In the genomic region with DNA sequence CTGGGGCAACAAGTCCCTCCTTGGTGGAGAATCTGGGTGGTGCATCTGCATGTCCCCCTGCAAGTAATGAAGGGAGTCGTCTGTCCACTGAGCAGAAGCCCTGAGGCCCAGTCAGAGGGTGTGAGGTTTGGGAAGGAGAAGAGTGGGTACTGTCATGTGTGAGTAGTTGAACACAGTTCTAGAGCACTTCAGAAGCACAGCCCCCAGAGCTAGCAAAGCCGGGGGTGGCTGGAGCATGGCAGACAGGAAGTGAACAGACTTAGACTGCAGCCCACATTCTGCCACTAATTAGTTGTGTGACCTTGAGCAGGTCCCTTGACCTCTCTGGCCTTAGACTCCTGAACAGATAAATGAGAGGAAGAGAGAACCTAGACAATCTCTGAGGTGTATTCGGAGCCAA, we compare ENCODE assay signal across 1 cellular context.
TF ChIP-seq lines count a peak whose summit lies in the region.

No MANE protein-coding gene starts in this region.

TF ChIP-seq in GM23338, 12 proteins besides CTCF, POLR2A, EP300 and RAD21 (continued from another document):
- TF ChIP-seq, protein P1, sequence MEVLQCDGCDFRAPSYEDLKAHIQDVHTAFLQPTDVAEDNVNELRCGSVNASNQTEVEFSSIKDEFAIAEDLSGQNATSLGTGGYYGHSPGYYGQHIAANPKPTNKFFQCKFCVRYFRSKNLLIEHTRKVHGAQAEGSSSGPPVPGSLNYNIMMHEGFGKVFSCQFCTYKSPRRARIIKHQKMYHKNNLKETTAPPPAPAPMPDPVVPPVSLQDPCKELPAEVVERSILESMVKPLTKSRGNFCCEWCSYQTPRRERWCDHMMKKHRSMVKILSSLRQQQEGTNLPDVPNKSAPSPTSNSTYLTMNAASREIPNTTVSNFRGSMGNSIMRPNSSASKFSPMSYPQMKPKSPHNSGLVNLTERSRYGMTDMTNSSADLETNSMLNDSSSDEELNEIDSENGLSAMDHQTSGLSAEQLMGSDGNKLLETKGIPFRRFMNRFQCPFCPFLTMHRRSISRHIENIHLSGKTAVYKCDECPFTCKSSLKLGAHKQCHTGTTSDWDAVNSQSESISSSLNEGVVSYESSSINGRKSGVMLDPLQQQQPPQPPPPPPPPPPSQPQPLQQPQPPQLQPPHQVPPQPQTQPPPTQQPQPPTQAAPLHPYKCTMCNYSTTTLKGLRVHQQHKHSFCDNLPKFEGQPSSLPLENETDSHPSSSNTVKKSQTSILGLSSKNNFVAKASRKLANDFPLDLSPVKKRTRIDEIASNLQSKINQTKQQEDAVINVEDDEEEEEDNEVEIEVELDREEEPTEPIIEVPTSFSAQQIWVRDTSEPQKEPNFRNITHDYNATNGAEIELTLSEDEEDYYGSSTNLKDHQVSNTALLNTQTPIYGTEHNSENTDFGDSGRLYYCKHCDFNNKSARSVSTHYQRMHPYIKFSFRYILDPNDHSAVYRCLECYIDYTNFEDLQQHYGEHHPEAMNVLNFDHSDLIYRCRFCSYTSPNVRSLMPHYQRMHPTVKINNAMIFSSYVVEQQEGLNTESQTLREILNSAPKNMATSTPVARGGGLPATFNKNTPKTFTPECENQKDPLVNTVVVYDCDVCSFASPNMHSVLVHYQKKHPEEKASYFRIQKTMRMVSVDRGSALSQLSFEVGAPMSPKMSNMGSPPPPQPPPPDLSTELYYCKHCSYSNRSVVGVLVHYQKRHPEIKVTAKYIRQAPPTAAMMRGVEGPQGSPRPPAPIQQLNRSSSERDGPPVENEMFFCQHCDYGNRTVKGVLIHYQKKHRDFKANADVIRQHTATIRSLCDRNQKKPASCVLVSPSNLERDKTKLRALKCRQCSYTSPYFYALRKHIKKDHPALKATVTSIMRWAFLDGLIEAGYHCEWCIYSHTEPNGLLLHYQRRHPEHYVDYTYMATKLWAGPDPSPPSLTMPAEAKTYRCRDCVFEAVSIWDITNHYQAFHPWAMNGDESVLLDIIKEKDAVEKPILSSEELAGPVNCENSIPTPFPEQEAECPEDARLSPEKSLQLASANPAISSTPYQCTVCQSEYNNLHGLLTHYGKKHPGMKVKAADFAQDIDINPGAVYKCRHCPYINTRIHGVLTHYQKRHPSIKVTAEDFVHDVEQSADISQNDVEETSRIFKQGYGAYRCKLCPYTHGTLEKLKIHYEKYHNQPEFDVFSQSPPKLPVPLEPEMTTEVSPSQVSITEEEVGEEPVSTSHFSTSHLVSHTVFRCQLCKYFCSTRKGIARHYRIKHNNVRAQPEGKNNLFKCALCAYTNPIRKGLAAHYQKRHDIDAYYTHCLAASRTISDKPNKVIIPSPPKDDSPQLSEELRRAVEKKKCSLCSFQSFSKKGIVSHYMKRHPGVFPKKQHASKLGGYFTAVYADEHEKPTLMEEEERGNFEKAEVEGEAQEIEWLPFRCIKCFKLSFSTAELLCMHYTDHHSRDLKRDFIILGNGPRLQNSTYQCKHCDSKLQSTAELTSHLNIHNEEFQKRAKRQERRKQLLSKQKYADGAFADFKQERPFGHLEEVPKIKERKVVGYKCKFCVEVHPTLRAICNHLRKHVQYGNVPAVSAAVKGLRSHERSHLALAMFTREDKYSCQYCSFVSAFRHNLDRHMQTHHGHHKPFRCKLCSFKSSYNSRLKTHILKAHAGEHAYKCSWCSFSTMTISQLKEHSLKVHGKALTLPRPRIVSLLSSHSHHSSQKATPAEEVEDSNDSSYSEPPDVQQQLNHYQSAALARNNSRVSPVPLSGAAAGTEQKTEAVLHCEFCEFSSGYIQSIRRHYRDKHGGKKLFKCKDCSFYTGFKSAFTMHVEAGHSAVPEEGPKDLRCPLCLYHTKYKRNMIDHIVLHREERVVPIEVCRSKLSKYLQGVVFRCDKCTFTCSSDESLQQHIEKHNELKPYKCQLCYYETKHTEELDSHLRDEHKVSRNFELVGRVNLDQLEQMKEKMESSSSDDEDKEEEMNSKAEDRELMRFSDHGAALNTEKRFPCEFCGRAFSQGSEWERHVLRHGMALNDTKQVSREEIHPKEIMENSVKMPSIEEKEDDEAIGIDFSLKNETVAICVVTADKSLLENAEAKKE (CRISPR knock-in tag; IDR thresholded peaks at IDR 0.05) = no peak
- TF ChIP-seq EZH2phosphoT487 (IDR thresholded peaks at IDR 0.05; ENCODE audit: unreplicated experiment) = no peak
- TF ChIP-seq CREB1 (CRISPR knock-in tag; IDR thresholded peaks at IDR 0.05; ENCODE audit: low read depth) = no peak
- TF ChIP-seq ETS1 (IDR thresholded peaks at IDR 0.05) = no peak
- no peak for TF ChIP-seq JUNB (IDR thresholded peaks at IDR 0.05; ENCODE audit: unreplicated experiment)
- TF ChIP-seq STAT1 (IDR thresholded peaks at IDR 0.05; ENCODE audit: unreplicated experiment) = no peak
- no peak for TF ChIP-seq ZNF331 (CRISPR knock-in tag; IDR thresholded peaks at IDR 0.05; ENCODE audit: low read depth)
- no peak for TF ChIP-seq EZH2 (IDR thresholded peaks at IDR 0.05; ENCODE audit: low read depth, unreplicated experiment)
- no peak for TF ChIP-seq POLR2AphosphoS5 (IDR thresholded peaks at IDR 0.05; ENCODE audit: low read depth)
- no peak for TF ChIP-seq ZNF114 (CRISPR knock-in tag; IDR thresholded peaks at IDR 0.05)
